8 cellular contexts compared by ENCODE assay signal in the genomic region with DNA sequence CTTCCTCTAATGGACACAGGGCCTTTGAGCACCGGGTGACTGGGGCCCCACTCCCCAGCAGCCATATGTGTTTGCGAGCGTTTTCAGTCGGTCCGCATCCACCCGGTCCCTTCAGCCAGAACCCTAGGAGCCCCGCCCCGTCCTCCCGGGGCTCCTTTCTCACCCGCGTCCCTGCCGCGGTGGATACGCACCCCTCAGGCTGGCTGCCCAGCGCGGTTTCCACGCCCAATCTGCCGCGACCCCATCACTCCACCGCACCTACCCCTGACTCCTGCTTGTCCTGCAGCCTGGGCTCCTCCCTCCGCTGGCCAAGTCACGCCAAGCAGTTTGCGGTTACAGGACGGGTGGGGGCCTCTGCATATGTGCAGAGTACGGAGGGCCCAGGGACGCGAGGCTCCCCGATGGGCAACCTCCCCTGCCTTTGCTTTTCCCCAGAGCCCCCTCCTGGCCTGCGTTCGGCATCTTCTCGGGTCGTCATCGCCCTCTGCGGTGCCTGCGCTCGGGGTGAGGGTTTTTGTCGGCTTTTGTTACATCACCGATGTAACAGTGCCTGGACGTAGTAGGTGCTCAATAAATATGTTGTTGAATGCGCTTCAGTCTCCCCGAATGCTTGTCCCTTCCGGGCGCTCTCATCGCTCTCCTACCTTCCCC. TPM values are rescaled to one million over a fixed set of nuclear protein-coding genes. Genes with fewer than 3 reads are reported as not detected.
DNase-seq lines count a peak whose midpoint lies in the region; ATAC-seq and TF ChIP-seq lines count a peak whose summit lies in the region.

No MANE protein-coding gene starts in this region.

- peaks cover 11% of the 10 kb centered on the region for H3K4me1 ChIP-seq in rectal smooth muscle tissue (ENCODE audit: control insufficient read depth, insufficient read depth, low read length)

- peak overlapping the region; percentile 18 for H3K9ac ChIP-seq in rectal smooth muscle tissue (ENCODE audit: low read length)

- no peak for TF ChIP-seq CTCF in GM06990 (IDR thresholded peaks at IDR 0.05; ENCODE audit: insufficient read depth, low read length, poor library complexity, severe bottlenecking)

- DNase-seq in GM06990 (ENCODE audit: extremely low read depth, insufficient read length), result peak; percentile 64
- peak; percentile 62 to 72 for DNase-seq in activated T-cell treated with anti-CD3 and anti-CD28 coated beads, Interleukin-2, amount 50 U/mL, for 48 hours
- peak in 26 of 42 donors; percentile 23 to 74 (median 46) for DNase-seq in head of caudate nucleus
- no peak for DNase-seq in mucosa of gallbladder (ENCODE audit: low spot score)
- DNase-seq in NCI-H128 (lab: John Stamatoyannopoulos, UW; ENCODE audit: unreplicated experiment), result no peak
- DNase-seq in HuH-7.5 (ENCODE audit: low spot score), result no peak

- peak; percentile 5 for ATAC-seq in HG03378 (IDR thresholded peaks at IDR 0.05; ENCODE audit: unreplicated experiment)

- peak overlapping the region; percentile 21 for H3K27ac ChIP-seq in rectal smooth muscle tissue (ENCODE audit: low read depth, low read length)

- peaks cover 11% of the 10 kb centered on the region for H3K36me3 ChIP-seq in GM06990 (ENCODE audit: control insufficient read depth, insufficient read depth, low read length)
- H3K36me3 ChIP-seq in rectal smooth muscle tissue (ENCODE audit: control insufficient read depth, insufficient read depth, low read length), result peaks cover 25% of the 10 kb centered on the region

- H3K27me3 ChIP-seq in GM06990 (replicated peaks; ENCODE audit: control insufficient read depth, insufficient read depth, low read length), result no peaks in the 10 kb centered on the region
- H3K27me3 ChIP-seq in rectal smooth muscle tissue (ENCODE audit: control insufficient read depth, insufficient read depth, low read length), result no peaks in the 10 kb centered on the region

- intact Hi-C loops in head of caudate nucleus (cut with DNase I), result loop anchor here (2.0 to 5.0 kb wide), 3 partner anchors 32 to 150 kb away; a partner anchor contains a TSS

- H3K4me3 ChIP-seq in GM06990 (replicated peaks; ENCODE audit: low read depth, low read length) (peak overlapping the region; percentile 54), rectal smooth muscle tissue (ENCODE audit: low read length) (peak overlapping the region; percentile 66)

RNA-seq across cellular contexts. Expression of a gene that starts 1.0 kb away (rescaled TPM):
- 6.9 TPM for total RNA-seq in mucosa of gallbladder

RNA-seq across cellular contexts. Expression of a gene that starts 8.9 kb away (rescaled TPM):
- total RNA-seq in mucosa of gallbladder, result 627 TPM

Comparison
In these comparisons a context has a peak if more than half of its experiments do, and no peak if none do; other contexts are left out.
1. DNase-seq: peak in GM06990 (single experiment), activated T-cell treated with anti-CD3 and anti-CD28 coated beads, Interleukin-2, amount 50 U/mL, for 48 hours (2 of 2) and head of caudate nucleus (26 of 42); none in mucosa of gallbladder (single experiment), NCI-H128 (single experiment) and HuH-7.5 (single experiment).